5 cellular contexts compared by ENCODE assay signal in genomic region chr5:5169466-5169865, GRCh38.
"Had no signal": no experiment of that assay in that cellular context is flagged by ENCODE, and none has a peak within 500 bp of the region (broad histone marks: within the 10 kb centered on the region; RNA-seq: fewer than 3 reads in every experiment).

No MANE protein-coding gene starts in this region.

- ATAC-seq: GM23338, HepG2 had no signal

- DNase-seq: H9, HCEC 1CT, KG1 had no signal

- H3K4me3 ChIP-seq: GM23338 had no signal
